In the genomic region with DNA sequence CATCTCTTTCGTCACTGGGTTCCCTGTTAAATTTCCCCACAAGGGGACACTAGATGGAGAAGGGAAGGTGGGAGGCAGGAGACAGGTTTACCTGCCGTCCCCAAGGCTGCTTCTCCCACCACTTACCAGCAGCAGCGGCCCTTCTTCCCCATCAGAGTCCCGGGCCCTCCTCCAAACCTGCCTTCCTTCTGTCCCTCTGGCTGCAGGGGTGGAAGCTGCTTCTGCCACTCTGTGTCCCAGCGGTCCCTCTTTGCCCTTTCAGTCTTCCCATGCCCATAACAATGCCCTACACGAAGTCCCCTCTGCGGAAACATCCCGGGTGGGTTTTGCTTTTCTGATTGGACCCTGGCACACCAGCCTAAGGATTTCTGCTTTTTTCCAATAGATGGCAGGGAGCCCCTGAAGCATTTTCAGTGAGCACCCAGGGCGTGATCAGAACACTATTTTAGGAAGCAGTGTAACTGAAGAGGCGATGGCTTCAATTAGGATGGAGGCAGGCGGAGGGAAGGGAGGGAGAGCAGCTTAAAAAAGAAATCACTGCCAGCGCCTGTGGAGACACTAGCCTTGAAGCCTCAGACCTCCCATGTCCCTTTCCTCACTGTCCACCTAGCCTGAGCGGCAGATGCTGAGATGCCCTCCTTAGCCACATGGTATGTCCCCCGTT, we compare ENCODE assay signal across 2 cellular contexts. TPM values are rescaled to one million over a fixed set of nuclear protein-coding genes. Genes with fewer than 3 reads are reported as not detected.
"Had no signal": no experiment of that assay in that cellular context is flagged by ENCODE, and none has a peak within 500 bp of the region (broad histone marks: within the 10 kb centered on the region; RNA-seq: fewer than 3 reads in every experiment).

No MANE protein-coding gene starts in this region.

RNA-seq across cellular contexts. Expression of gene RGMA, which starts 26.3 kb away (rescaled TPM):
- total RNA-seq: activated CD8-positive, alpha-beta memory T cell treated with anti-CD3 and anti-CD28 coated beads for 36 hours; T-helper 2 cell treated with Interferon-gamma antibody and Interleukin-4, amounts not matched to agents 100 ng/mL and 5 ng/mL, for 36 hours had no signal
